Comparison of ENCODE assay signal across 2 cellular contexts in the genomic region with DNA sequence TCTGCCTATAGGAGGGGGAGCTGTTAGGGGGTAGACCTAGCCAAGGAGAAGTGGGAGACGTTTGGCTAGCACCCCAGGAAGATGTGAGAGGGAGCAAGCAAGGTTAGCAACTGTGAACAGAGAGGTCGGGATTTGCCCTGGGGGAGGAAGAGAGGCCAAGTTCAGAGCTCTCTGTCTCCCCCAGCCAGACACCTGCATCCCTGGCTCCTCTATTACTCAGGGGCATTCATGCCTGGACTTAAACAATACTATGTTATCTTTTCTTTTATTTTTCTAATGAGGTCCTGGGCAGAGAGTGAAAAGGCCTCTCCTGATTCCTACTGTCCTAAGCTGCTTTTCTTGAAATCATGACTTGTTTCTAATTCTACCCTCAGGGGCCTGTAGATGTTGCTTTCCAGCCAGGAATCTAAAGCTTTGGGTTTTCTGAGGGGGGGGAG.
TF ChIP-seq lines count a peak whose summit lies in the region.

No MANE protein-coding gene starts in this region.

TF ChIP-seq in A549, 52 proteins besides CTCF, POLR2A, EP300 and RAD21:
- TF ChIP-seq CEBPB (IDR thresholded peaks at IDR 0.05): no peak
TF ChIP-seq in A549: peak in this region for 0.

TF ChIP-seq in IMR-90, 13 proteins besides CTCF, POLR2A, EP300 and RAD21:
- TF ChIP-seq FOS (IDR thresholded peaks at IDR 0.05; ENCODE audit: low read depth, low read length) (no peak), CEBPB (IDR thresholded peaks at IDR 0.05; ENCODE audit: low read depth, low read length) (no peak), SMC3 (IDR thresholded peaks at IDR 0.05; ENCODE audit: low read depth, low read length) (no peak), ELK1 (IDR thresholded peaks at IDR 0.05; ENCODE audit: borderline replicate concordance, low read depth, low read length) (no peak), BHLHE40 (IDR thresholded peaks at IDR 0.05; ENCODE audit: low read depth, low read length) (no peak), MAFK (IDR thresholded peaks at IDR 0.05; ENCODE audit: low read depth, low read length) (no peak), MAZ (IDR thresholded peaks at IDR 0.05; ENCODE audit: borderline replicate concordance, low read depth, low read length) (no peak)
